1 cellular context compared by ENCODE assay signal in the genomic region with DNA sequence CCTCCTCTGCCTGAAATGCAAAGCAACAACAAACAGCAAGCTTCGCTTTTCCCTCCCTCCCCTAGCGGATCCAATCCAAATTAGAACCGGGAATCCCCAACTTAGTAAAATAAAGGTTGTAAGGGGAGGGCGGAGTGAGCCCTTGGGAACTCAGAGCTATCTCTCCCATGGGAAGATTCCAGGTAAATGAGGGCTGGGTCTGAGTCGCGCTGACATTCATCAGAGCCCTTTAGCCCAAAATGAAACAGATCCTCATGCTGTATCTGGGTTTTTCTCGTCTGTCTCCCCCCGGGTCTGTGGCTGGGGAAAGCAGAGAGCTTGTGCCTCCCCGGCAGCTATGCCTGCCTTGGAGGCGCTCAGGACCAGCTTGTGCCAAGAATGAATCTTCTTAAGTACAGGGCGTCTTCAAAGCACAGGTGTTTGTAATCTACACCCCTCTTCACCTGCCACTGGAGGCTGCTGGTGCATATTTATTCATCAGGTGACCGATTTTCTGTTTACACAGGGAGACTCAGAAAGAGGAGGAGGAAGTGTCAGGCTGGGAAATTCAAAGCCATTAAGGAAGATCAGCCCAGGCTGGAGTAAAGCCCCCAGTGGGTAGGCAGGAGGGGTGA.
TF ChIP-seq lines count a peak whose summit lies in the region.

No MANE protein-coding gene starts in this region.

TF ChIP-seq in A549, 52 proteins besides CTCF, POLR2A, EP300 and RAD21 (continued from another document):
- TF ChIP-seq BCL3 (IDR thresholded peaks at IDR 0.05) (no peak), CBX8 (IDR thresholded peaks at IDR 0.05) (no peak), CHD4 (IDR thresholded peaks at IDR 0.05; ENCODE audit: borderline replicate concordance) (no peak), KDM1A (IDR thresholded peaks at IDR 0.05; ENCODE audit: low read depth) (no peak), MAFK (IDR thresholded peaks at IDR 0.05; ENCODE audit: partially characterized antibody) (no peak), SMC3 (IDR thresholded peaks at IDR 0.05) (no peak), TP53 (CRISPR knock-in tag; IDR thresholded peaks at IDR 0.05) (no peak), EHMT2 (IDR thresholded peaks at IDR 0.05; ENCODE audit: low read depth) (no peak), RNF2 (IDR thresholded peaks at IDR 0.05; ENCODE audit: borderline replicate concordance, low read depth) (no peak)
